15 cellular contexts compared by ENCODE assay signal in genomic region chr20:64123517-64123916, GRCh38. TPM values are rescaled to one million over a fixed set of nuclear protein-coding genes. Genes with fewer than 3 reads are reported as not detected.
"Had no signal": no experiment of that assay in that cellular context is flagged by ENCODE, and none has a peak within 500 bp of the region (broad histone marks: within the 10 kb centered on the region; RNA-seq: fewer than 3 reads in every experiment).

No MANE protein-coding gene starts in this region.

RNA-seq across cellular contexts. Expression of gene NPBWR2, which starts 16.2 kb away (rescaled TPM):
- total RNA-seq: activated B cell treated with CpG ODN at 0.5 μM for 24 hours; activated CD4-positive, alpha-beta memory T cell treated with anti-CD3 and anti-CD28 coated beads for 36 hours; activated CD4-positive, alpha-beta memory T cell treated with anti-CD3 and anti-CD28 coated beads, Interleukin-2, amount 10 ng/mL, durations not matched to agents 7 days and 5 days; activated CD4-positive, alpha-beta T cell treated with anti-CD3 and anti-CD28 coated beads for 36 hours; activated CD4-positive, alpha-beta T cell treated with anti-CD3 and anti-CD28 coated beads, Interleukin-2, amount 10 ng/mL, durations not matched to agents 24 days and 14 days; activated CD4-positive, alpha-beta T cell treated with anti-CD3 and anti-CD28 coated beads, Interleukin-2, amount 10 ng/mL, durations not matched to agents 7 days and 5 days; activated CD8-positive, alpha-beta memory T cell treated with anti-CD3 and anti-CD28 coated beads for 36 hours; activated CD8-positive, alpha-beta memory T cell treated with anti-CD3 and anti-CD28 coated beads, Interleukin-2, amount 10 ng/mL, durations not matched to agents 7 days and 5 days; activated CD8-positive, alpha-beta T cell treated with anti-CD3 and anti-CD28 coated beads for 36 hours; activated CD8-positive, alpha-beta T cell treated with anti-CD3 and anti-CD28 coated beads, Interleukin-2, amount 10 ng/mL, durations not matched to agents 7 days and 5 days; T-cell; T-helper 1 cell treated with Interleukin-12 subunit alpha and Interleukin-12 subunit beta and Interleukin-4 antibody, amounts not matched to agents 30 ng/mL and 1 ng/mL, for 36 hours; T-helper 17 cell; T-helper 2 cell treated with Interferon-gamma antibody and Interleukin-4, amounts not matched to agents 100 ng/mL and 5 ng/mL, for 36 hours; WTC11 had no signal

RNA-seq across cellular contexts. Expression of gene LKAAEAR1, which starts 39.3 kb away (rescaled TPM):
- total RNA-seq: activated CD4-positive, alpha-beta memory T cell treated with anti-CD3 and anti-CD28 coated beads for 36 hours; activated CD8-positive, alpha-beta memory T cell treated with anti-CD3 and anti-CD28 coated beads, Interleukin-2, amount 10 ng/mL, durations not matched to agents 7 days and 5 days; T-helper 1 cell treated with Interleukin-12 subunit alpha and Interleukin-12 subunit beta and Interleukin-4 antibody, amounts not matched to agents 30 ng/mL and 1 ng/mL, for 36 hours; T-helper 17 cell had no signal

RNA-seq across cellular contexts. Expression of gene MYT1, which starts 40.7 kb away (rescaled TPM):
- total RNA-seq: activated CD4-positive, alpha-beta memory T cell treated with anti-CD3 and anti-CD28 coated beads for 36 hours; activated CD4-positive, alpha-beta memory T cell treated with anti-CD3 and anti-CD28 coated beads, Interleukin-2, amount 10 ng/mL, durations not matched to agents 7 days and 5 days; activated CD4-positive, alpha-beta T cell treated with anti-CD3 and anti-CD28 coated beads, Interleukin-2, amount 10 ng/mL, durations not matched to agents 24 days and 14 days; activated CD4-positive, alpha-beta T cell treated with anti-CD3 and anti-CD28 coated beads, Interleukin-2, amount 10 ng/mL, durations not matched to agents 7 days and 5 days; activated CD8-positive, alpha-beta memory T cell treated with anti-CD3 and anti-CD28 coated beads for 36 hours; activated CD8-positive, alpha-beta memory T cell treated with anti-CD3 and anti-CD28 coated beads, Interleukin-2, amount 10 ng/mL, durations not matched to agents 7 days and 5 days; activated CD8-positive, alpha-beta T cell treated with anti-CD3 and anti-CD28 coated beads for 36 hours; activated CD8-positive, alpha-beta T cell treated with anti-CD3 and anti-CD28 coated beads, Interleukin-2, amount 10 ng/mL, durations not matched to agents 7 days and 5 days; T-helper 1 cell treated with Interleukin-12 subunit alpha and Interleukin-12 subunit beta and Interleukin-4 antibody, amounts not matched to agents 30 ng/mL and 1 ng/mL, for 36 hours; T-helper 17 cell; T-helper 2 cell treated with Interferon-gamma antibody and Interleukin-4, amounts not matched to agents 100 ng/mL and 5 ng/mL, for 36 hours had no signal
